In genomic region chr18:23317975-23318675, GRCh38 we compare ENCODE assay signal across 17 cellular contexts.
DNase-seq lines count a peak whose midpoint lies in the region; ATAC-seq and TF ChIP-seq lines count a peak whose summit lies in the region.
"Had no signal": no experiment of that assay in that cellular context is flagged by ENCODE, and none has a peak within 500 bp of the region (broad histone marks: within the 10 kb centered on the region; RNA-seq: fewer than 3 reads in every experiment).

No MANE protein-coding gene starts in this region.

- H4K20me1 ChIP-seq in smooth muscle cell (ENCODE audit: low read depth), result no peaks in the 10 kb centered on the region

- H3K36me3 ChIP-seq in smooth muscle cell (ENCODE audit: low read depth), result no peaks in the 10 kb centered on the region
- H3K36me3 ChIP-seq: ovary had no signal

- H3K79me2 ChIP-seq in smooth muscle cell (ENCODE audit: low read depth), result no peaks in the 10 kb centered on the region

- H3K4me1 ChIP-seq in smooth muscle cell (ENCODE audit: low read depth), result peaks cover 2% of the 10 kb centered on the region
- H3K4me1 ChIP-seq: Caco-2 had no signal

- H3K9ac ChIP-seq in smooth muscle cell (ENCODE audit: low read depth), result no peak overlapping the region

- peaks cover 8% of the 10 kb centered on the region for H3K36me3 Mint-ChIP-seq in T-helper 2 cell treated with Interferon-gamma antibody and Interleukin-4, amounts not matched to agents 5 μg/mL and 100 μg/mL, for 36 hours (ENCODE audit: low read depth)

- no peak overlapping the region for H2AFZ ChIP-seq in smooth muscle cell (ENCODE audit: low read depth)

- no peaks in the 10 kb centered on the region for H3K9me3 Mint-ChIP-seq in T-helper 2 cell treated with Interferon-gamma antibody and Interleukin-4, amounts not matched to agents 5 μg/mL and 100 μg/mL, for 36 hours
- H3K9me3 Mint-ChIP-seq: activated T-cell treated with anti-CD3 and anti-CD28 coated beads, Interleukin-2, amount 50 U/mL, for 4 hours had no signal

- no peak overlapping the region for H3K4me3 ChIP-seq in smooth muscle cell
- H3K4me3 ChIP-seq: ovary, tibial nerve had no signal

- DNase-seq in HPDE6-E6E7 (ENCODE audit: extremely low spot score) (peak; percentile 17), fibroblast of gingiva (ENCODE audit: low read depth) (peak; percentile 28), smooth muscle cell (lab: John Stamatoyannopoulos, UW; ENCODE audit: unreplicated experiment) (no peak), NCI-H1048 (lab: John Stamatoyannopoulos, UW) (no peak), cerebellar cortex (ENCODE audit: low spot score) (no peak)
- DNase-seq in T-helper 2 cell treated with Interferon-gamma antibody and Interleukin-4, amounts not matched to agents 5 μg/mL and 100 μg/mL, for 36 hours (ENCODE audit: low spot score), result no peak
- DNase-seq: activated CD4-positive, CD25-positive, alpha-beta regulatory T cell treated with anti-CD3 and anti-CD28 coated beads, Interleukin-2, amount 50 U/mL, for 72 hours; activated T-cell treated with anti-CD3 and anti-CD28 coated beads, Interleukin-2, amount 50 U/mL, for 4 hours; Caco-2; Karpas-422; NCI-H2029; ovary had no signal

- peak overlapping the region; percentile 54 for H3K4me2 ChIP-seq in smooth muscle cell

- H3K27ac Mint-ChIP-seq in T-helper 2 cell treated with Interferon-gamma antibody and Interleukin-4, amounts not matched to agents 5 μg/mL and 100 μg/mL, for 36 hours, result peak overlapping the region; percentile 37
- H3K27ac Mint-ChIP-seq: brain had no signal

- H3K4me1 Mint-ChIP-seq in T-helper 2 cell treated with Interferon-gamma antibody and Interleukin-4, amounts not matched to agents 5 μg/mL and 100 μg/mL, for 36 hours (ENCODE audit: low read depth), result peaks cover 20% of the 10 kb centered on the region
- H3K4me1 Mint-ChIP-seq: brain had no signal

- no peaks in the 10 kb centered on the region for H3K27me3 Mint-ChIP-seq in T-helper 2 cell treated with Interferon-gamma antibody and Interleukin-4, amounts not matched to agents 5 μg/mL and 100 μg/mL, for 36 hours (ENCODE audit: low read depth)
- H3K27me3 Mint-ChIP-seq: brain had no signal

- no peaks in the 10 kb centered on the region for H3F3A ChIP-seq in smooth muscle cell (ENCODE audit: low read depth)

- no peaks in the 10 kb centered on the region for H3K27me3 ChIP-seq in smooth muscle cell (ENCODE audit: low read depth)
- H3K27me3 ChIP-seq: ovary, tibial nerve had no signal

- ATAC-seq in GM19397 (IDR thresholded peaks at IDR 0.05; ENCODE audit: unreplicated experiment) (no peak), GM18873 (IDR thresholded peaks at IDR 0.05; ENCODE audit: low FRiP score, unreplicated experiment) (no peak)
- ATAC-seq: activated T-cell treated with anti-CD3 and anti-CD28 coated beads, Interleukin-2, amount 50 U/mL, for 4 hours had no signal

- no peaks in the 10 kb centered on the region for H3K9me3 ChIP-seq in smooth muscle cell (replicated peaks; ENCODE audit: low read depth)
- H3K9me3 ChIP-seq: Caco-2, ovary, tibial nerve had no signal

- H3K4me3 Mint-ChIP-seq in T-helper 2 cell treated with Interferon-gamma antibody and Interleukin-4, amounts not matched to agents 5 μg/mL and 100 μg/mL, for 36 hours, result no peak overlapping the region
- H3K4me3 Mint-ChIP-seq: activated T-cell treated with anti-CD3 and anti-CD28 coated beads, Interleukin-2, amount 50 U/mL, for 4 hours; brain had no signal

- WGBS in smooth muscle cell (ENCODE audit: low lambda C conversion rate), result 40% methylated on average over 5 of the region's 5 CpGs

- TF ChIP-seq CTCF in smooth muscle cell (IDR thresholded peaks at IDR 0.05; ENCODE audit: borderline replicate concordance, insufficient read depth, poor library complexity, severe bottlenecking), result no peak

- H3K27ac ChIP-seq in smooth muscle cell (ENCODE audit: low read depth), result peak overlapping the region; percentile 6
- H3K27ac ChIP-seq: epithelial cell of prostate, ovary, tibial nerve had no signal

Comparison
In these comparisons a context has a peak if more than half of its experiments do, and no peak if none do; other contexts are left out.
1. DNase-seq: peak in HPDE6-E6E7 (single experiment) and fibroblast of gingiva (single experiment); none in T-helper 2 cell treated with Interferon-gamma antibody and Interleukin-4, amounts not matched to agents 5 μg/mL and 100 μg/mL, for 36 hours (single experiment), smooth muscle cell (single experiment), NCI-H1048 (single experiment) and cerebellar cortex (single experiment).